8 cellular contexts compared by ENCODE assay signal in the genomic region with DNA sequence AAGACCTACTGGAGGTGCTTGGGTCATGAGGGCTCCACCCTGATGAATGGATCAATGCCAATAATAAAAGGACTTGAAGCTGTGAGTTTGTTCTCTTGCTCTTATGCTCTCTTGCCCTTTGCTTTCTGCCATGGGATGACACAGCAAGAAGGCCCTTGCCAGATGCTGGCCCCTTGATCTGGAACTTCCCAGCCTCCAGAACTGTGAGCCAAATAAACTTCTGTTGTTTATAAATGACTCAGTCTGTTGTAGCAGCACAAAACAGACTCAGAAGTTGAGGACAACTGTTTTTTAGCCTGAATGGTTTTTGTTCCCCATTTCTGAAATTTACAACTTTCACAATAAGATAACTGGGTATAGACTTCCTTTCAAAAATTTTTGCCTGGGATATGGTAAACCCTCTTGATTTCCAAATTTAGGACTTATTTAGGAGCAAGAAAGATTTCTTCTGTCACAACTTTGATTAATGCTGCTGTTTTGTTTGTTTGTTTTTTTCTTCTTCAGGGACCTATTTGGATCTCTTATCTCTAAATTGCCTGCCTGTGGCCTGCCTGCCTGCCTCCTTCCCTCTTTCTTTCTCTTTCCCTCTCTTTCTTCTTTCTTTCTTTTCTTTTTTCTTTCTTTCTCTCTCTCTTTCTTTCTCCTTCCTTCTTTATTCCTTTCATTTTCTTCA. TPM values are rescaled to one million over a fixed set of nuclear protein-coding genes. Genes with fewer than 3 reads are reported as not detected.
DNase-seq lines count a peak whose midpoint lies in the region; ATAC-seq and TF ChIP-seq lines count a peak whose summit lies in the region.

No MANE protein-coding gene starts in this region.

- POLR2A ChIA-PET in activated CD8-positive, alpha-beta T cell treated with anti-CD3 and anti-CD28 coated beads for 36 hours (lab: Charles Lee), result no interaction called here
- POLR2A ChIA-PET in naive thymus-derived CD4-positive, alpha-beta T cell (lab: Charles Lee), result no interaction called here

- peak; percentile 90 for ATAC-seq in GM19043 (IDR thresholded peaks at IDR 0.05; ENCODE audit: low read depth, unreplicated experiment)
- peak; percentile 94 for ATAC-seq in HG02973 (IDR thresholded peaks at IDR 0.05; ENCODE audit: unreplicated experiment)
- ATAC-seq in activated CD8-positive, alpha-beta T cell treated with anti-CD3 and anti-CD28 coated beads for 36 hours, result peak; percentile 27
- ATAC-seq in naive thymus-derived CD4-positive, alpha-beta T cell, result peak; percentile 92
- no peak for ATAC-seq in omental fat pad (ENCODE audit: low FRiP score)

- no peak for TF ChIP-seq CTCF in activated CD8-positive, alpha-beta T cell treated with anti-CD3 and anti-CD28 coated beads for 36 hours (IDR thresholded peaks at IDR 0.05)
- no peak for TF ChIP-seq CTCF in testis (IDR thresholded peaks at IDR 0.05)
- TF ChIP-seq CTCF in omental fat pad (IDR thresholded peaks at IDR 0.05), result no peak

- no peak for TF ChIP-seq POLR2A in testis (IDR thresholded peaks at IDR 0.05)

- H3K4me3 ChIP-seq in naive thymus-derived CD4-positive, alpha-beta T cell (ENCODE audit: low read length), result no peak overlapping the region
- no peak overlapping the region for H3K4me3 ChIP-seq in testis

- H3K4me1 ChIP-seq in naive thymus-derived CD4-positive, alpha-beta T cell (ENCODE audit: control insufficient read depth in 2 of 2, insufficient read depth in 2 of 2, low read length in 2 of 2), result no peaks in the 10 kb centered on the region
- H3K4me1 ChIP-seq in testis, result no peaks in the 10 kb centered on the region

- H3K27ac ChIP-seq in naive thymus-derived CD4-positive, alpha-beta T cell (ENCODE audit: low read depth, low read length), result no peak overlapping the region
- peak overlapping the region in 1 of 2 donors; percentile 43 for H3K27ac ChIP-seq in testis

- intact Hi-C loops in activated CD8-positive, alpha-beta T cell treated with anti-CD3 and anti-CD28 coated beads for 36 hours (cut with micrococcal nuclease), result no loop called here
- intact Hi-C loops in naive thymus-derived CD4-positive, alpha-beta T cell (cut with micrococcal nuclease), result no loop called here
- intact Hi-C loops in testis (cut with DNase I; ENCODE audit: low total_unique reads), result no loop called here

- no peaks in the 10 kb centered on the region for H3K4me1 Mint-ChIP-seq in activated CD8-positive, alpha-beta T cell treated with anti-CD3 and anti-CD28 coated beads for 36 hours (ENCODE audit: low read depth)
- peaks cover 0 to 15% (median 0%) of the 10 kb centered on the region in 7 donors for H3K4me1 Mint-ChIP-seq in naive thymus-derived CD4-positive, alpha-beta T cell

- no peak for DNase-seq in activated CD8-positive, alpha-beta T cell treated with anti-CD3 and anti-CD28 coated beads for 36 hours
- no peak for DNase-seq in naive thymus-derived CD4-positive, alpha-beta T cell
- DNase-seq in testis, result no peak
- DNase-seq in stimulated activated CD4-positive, alpha-beta T cell treated with anti-CD3 and anti-CD28 coated beads, Interleukin-4, amount 100 ng/mL, for 1 hour, result no peak
- DNase-seq in omental fat pad (ENCODE audit: low spot score), result no peak
- DNase-seq in effector CD4-positive, alpha-beta T cell, result no peak

- H3K27me3 Mint-ChIP-seq in activated CD8-positive, alpha-beta T cell treated with anti-CD3 and anti-CD28 coated beads for 36 hours, result peaks cover 2% of the 10 kb centered on the region
- peaks cover 0 to 10% (median 0%) of the 10 kb centered on the region in 5 donors for H3K27me3 Mint-ChIP-seq in naive thymus-derived CD4-positive, alpha-beta T cell

- CTCF ChIA-PET in activated CD8-positive, alpha-beta T cell treated with anti-CD3 and anti-CD28 coated beads for 36 hours (lab: Charles Lee), result interaction anchor here (0.8 kb wide), 1 partner anchor 60 kb away, joined by 3 read pairs; no protein-coding TSS in a partner anchor
- CTCF ChIA-PET in naive thymus-derived CD4-positive, alpha-beta T cell (lab: Charles Lee), result no interaction called here

- H3K9me3 ChIP-seq in naive thymus-derived CD4-positive, alpha-beta T cell (ENCODE audit: control insufficient read depth in 2 of 3, low read length in 3 of 3), result no peaks in the 10 kb centered on the region
- H3K9me3 ChIP-seq in testis, result no peaks in the 10 kb centered on the region

- no peaks in the 10 kb centered on the region for H3K36me3 Mint-ChIP-seq in activated CD8-positive, alpha-beta T cell treated with anti-CD3 and anti-CD28 coated beads for 36 hours (ENCODE audit: low read depth)
- peaks cover 0 to 42% (median 0%) of the 10 kb centered on the region in 5 donors for H3K36me3 Mint-ChIP-seq in naive thymus-derived CD4-positive, alpha-beta T cell

- no peaks in the 10 kb centered on the region for H3K27me3 ChIP-seq in naive thymus-derived CD4-positive, alpha-beta T cell (ENCODE audit: control insufficient read depth in 2 of 2, insufficient read depth in 2 of 2, low read length in 2 of 2)
- no peaks in the 10 kb centered on the region for H3K27me3 ChIP-seq in testis

- H3K36me3 ChIP-seq in naive thymus-derived CD4-positive, alpha-beta T cell (ENCODE audit: control insufficient read depth in 2 of 3, insufficient read depth in 3 of 3, low read length in 3 of 3), result no peaks in the 10 kb centered on the region
- no peaks in the 10 kb centered on the region for H3K36me3 ChIP-seq in testis (ENCODE audit: low read depth, missing control alignments)

- H3K4me3 Mint-ChIP-seq in activated CD8-positive, alpha-beta T cell treated with anti-CD3 and anti-CD28 coated beads for 36 hours, result no peak overlapping the region
- no peak overlapping the region for H3K4me3 Mint-ChIP-seq in naive thymus-derived CD4-positive, alpha-beta T cell

- H3K9me3 Mint-ChIP-seq in activated CD8-positive, alpha-beta T cell treated with anti-CD3 and anti-CD28 coated beads for 36 hours, result no peaks in the 10 kb centered on the region
- peaks cover 0 to 15% (median 0%) of the 10 kb centered on the region in 11 donors for H3K9me3 Mint-ChIP-seq in naive thymus-derived CD4-positive, alpha-beta T cell

- no peak overlapping the region for H3K27ac Mint-ChIP-seq in activated CD8-positive, alpha-beta T cell treated with anti-CD3 and anti-CD28 coated beads for 36 hours
- H3K27ac Mint-ChIP-seq in naive thymus-derived CD4-positive, alpha-beta T cell, result peak overlapping the region in 1 of 9 donors; percentile 73

RNA-seq across cellular contexts. Expression of a gene that starts 12.1 kb away (rescaled TPM):
- 1 to 10 TPM; 4.4 to 4.6 TPM for total RNA-seq in activated CD8-positive, alpha-beta T cell treated with anti-CD3 and anti-CD28 coated beads for 36 hours
- 10 to 100 TPM in 2 of 5 experiments, 1 to 10 TPM in 2, under 1 TPM in 1; 0.89 to 28.2 (median 5.0) TPM for total RNA-seq in naive thymus-derived CD4-positive, alpha-beta T cell
- polyA plus RNA-seq in naive thymus-derived CD4-positive, alpha-beta T cell, result under 1 TPM; 0.21 to 0.48 TPM
- 10 to 100 TPM in 1 of 2 donors, 1 to 10 TPM in 1; 9.8 to 11.3 TPM for total RNA-seq in testis
- polyA plus RNA-seq in testis (ENCODE audit: insufficient read depth, low read depth, low replicate concordance), result 12.7 TPM
- total RNA-seq in omental fat pad, result 10 to 100 TPM in 3 of 4 donors, 1 to 10 TPM in 1; 7.5 to 39.4 (median 22.2) TPM
